Comparison of ENCODE assay signal across 31 cellular contexts in genomic region chr2:214265991-214266489, GRCh38.
"Had no signal": no experiment of that assay in that cellular context is flagged by ENCODE, and none has a peak within 500 bp of the region (broad histone marks: within the 10 kb centered on the region; RNA-seq: fewer than 3 reads in every experiment).

No MANE protein-coding gene starts in this region.

- H3K4me1 ChIP-seq: body of pancreas, esophagus squamous epithelium, lower lobe of right lung, parathyroid adenoma, spleen, suprapubic skin, tibial artery, upper lobe of right lung had no signal

- H3K36me3 Mint-ChIP-seq: activated CD4-positive, alpha-beta memory T cell treated with anti-CD3 and anti-CD28 coated beads for 36 hours; naive thymus-derived CD8-positive, alpha-beta T cell had no signal

- H3K4me3 ChIP-seq: body of pancreas, esophagus squamous epithelium, lower lobe of right lung, spleen, suprapubic skin, tibial artery, upper lobe of right lung had no signal

- H3K9me3 ChIP-seq: body of pancreas, esophagus squamous epithelium, lower lobe of right lung, suprapubic skin, upper lobe of right lung had no signal

- DNase-seq: activated CD4-positive, alpha-beta memory T cell treated with anti-CD3 and anti-CD28 coated beads for 36 hours; activated CD4-positive, alpha-beta T cell treated with anti-CD3 and anti-CD28 coated beads, Interleukin-2, amount 10 ng/mL, durations not matched to agents 24 days and 14 days; activated CD4-positive, CD25-positive, alpha-beta regulatory T cell treated with anti-CD3 and anti-CD28 coated beads, Interleukin-2, amount 50 U/mL, for 72 hours; activated CD8-positive, alpha-beta memory T cell treated with anti-CD3 and anti-CD28 coated beads, Interleukin-2, amount 50 U/mL, for 4 hours; activated gamma-delta T cell treated with Interleukin-2 at 50 U/mL for 16 hours; activated naive CD4-positive, alpha-beta T cell treated with anti-CD3 and anti-CD28 coated beads, Interleukin-2, amount 50 U/mL, for 16 hours; activated T-cell treated with anti-CD3 and anti-CD28 coated beads, Interleukin-2, amount 50 U/mL, for 24 hours; amygdala; body of pancreas; effector CD8-positive, alpha-beta T cell; esophagus squamous epithelium; head of caudate nucleus; hypothalamus; kidney glomerular epithelial cell; lower lobe of right lung; mesenchymal stem cell; naive thymus-derived CD8-positive, alpha-beta T cell; nucleus accumbens; right cardiac atrium; spleen; stimulated activated naive CD4-positive, alpha-beta T cell; T-helper 2 cell; tibial artery; upper lobe of right lung had no signal

- H3K27ac Mint-ChIP-seq: activated CD4-positive, alpha-beta memory T cell treated with anti-CD3 and anti-CD28 coated beads for 36 hours; activated CD4-positive, alpha-beta T cell treated with anti-CD3 and anti-CD28 coated beads, Interleukin-2, amount 10 ng/mL, durations not matched to agents 24 days and 14 days; activated T-cell treated with anti-CD3 and anti-CD28 coated beads, Interleukin-2, amount 50 U/mL, for 24 hours; activated T-helper 17 cell treated with anti-CD3 and anti-CD28 coated beads, Interleukin-2, amount 50 U/mL, for 72 hours; naive thymus-derived CD8-positive, alpha-beta T cell had no signal

- H3K27me3 ChIP-seq: body of pancreas, esophagus squamous epithelium, spleen, suprapubic skin, tibial artery, upper lobe of right lung had no signal

- FAIRE-seq: endometrium had no signal

- H3K9ac ChIP-seq: parathyroid adenoma had no signal

- H3K4me3 Mint-ChIP-seq: activated CD4-positive, alpha-beta memory T cell treated with anti-CD3 and anti-CD28 coated beads for 36 hours; activated CD4-positive, alpha-beta T cell treated with anti-CD3 and anti-CD28 coated beads, Interleukin-2, amount 10 ng/mL, durations not matched to agents 24 days and 14 days; activated T-cell treated with anti-CD3 and anti-CD28 coated beads, Interleukin-2, amount 50 U/mL, for 24 hours; activated T-helper 17 cell treated with anti-CD3 and anti-CD28 coated beads, Interleukin-2, amount 50 U/mL, for 72 hours; naive thymus-derived CD8-positive, alpha-beta T cell; neural crest cell had no signal

- ATAC-seq: activated T-helper 17 cell treated with anti-CD3 and anti-CD28 coated beads, Interleukin-2, amount 50 U/mL, for 72 hours; body of pancreas; left lobe of liver; lower lobe of right lung; naive thymus-derived CD8-positive, alpha-beta T cell; right cardiac atrium; upper lobe of right lung had no signal

- H3K27ac ChIP-seq: body of pancreas, epithelial cell of prostate, esophagus squamous epithelium, lower lobe of right lung, parathyroid adenoma, spleen, suprapubic skin, tibial artery, upper lobe of right lung had no signal

- H3K27me3 Mint-ChIP-seq: activated CD4-positive, alpha-beta memory T cell treated with anti-CD3 and anti-CD28 coated beads for 36 hours; activated CD4-positive, alpha-beta T cell treated with anti-CD3 and anti-CD28 coated beads, Interleukin-2, amount 10 ng/mL, durations not matched to agents 24 days and 14 days; activated T-cell treated with anti-CD3 and anti-CD28 coated beads, Interleukin-2, amount 50 U/mL, for 24 hours; activated T-helper 17 cell treated with anti-CD3 and anti-CD28 coated beads, Interleukin-2, amount 50 U/mL, for 72 hours had no signal

- H3K9me3 Mint-ChIP-seq: activated CD4-positive, alpha-beta T cell treated with anti-CD3 and anti-CD28 coated beads, Interleukin-2, amount 10 ng/mL, durations not matched to agents 24 days and 14 days had no signal

- H3K4me1 Mint-ChIP-seq: activated CD4-positive, alpha-beta T cell treated with anti-CD3 and anti-CD28 coated beads, Interleukin-2, amount 10 ng/mL, durations not matched to agents 24 days and 14 days; activated T-helper 17 cell treated with anti-CD3 and anti-CD28 coated beads, Interleukin-2, amount 50 U/mL, for 72 hours; naive thymus-derived CD8-positive, alpha-beta T cell; neural crest cell had no signal

- H3K79me2 ChIP-seq: parathyroid adenoma had no signal

- H2AFZ ChIP-seq: parathyroid adenoma had no signal

- H3K36me3 ChIP-seq: esophagus squamous epithelium, lower lobe of right lung, spleen, suprapubic skin, tibial artery, upper lobe of right lung had no signal
